8 cellular contexts compared by ENCODE assay signal in genomic region chr6:32415521-32416019, GRCh38. TPM values are rescaled to one million over a fixed set of nuclear protein-coding genes. Genes with fewer than 3 reads are reported as not detected.
DNase-seq lines count a peak whose midpoint lies in the region; ATAC-seq and TF ChIP-seq lines count a peak whose summit lies in the region.

No MANE protein-coding gene starts in this region.

- H3K27ac Mint-ChIP-seq in activated naive CD8-positive, alpha-beta T cell treated with anti-CD3 and anti-CD28 coated beads, Interleukin-2, amount 10 ng/mL, durations not matched to agents 7 days and 5 days, result no peak overlapping the region

- H3K4me1 ChIP-seq in Loucy (ENCODE audit: insufficient read depth, low read length, poor library complexity, severe bottlenecking), result peaks cover 4% of the 10 kb centered on the region
- peaks cover 0 to 17% (median 0%) of the 10 kb centered on the region in 12 donors for H3K4me1 ChIP-seq in heart left ventricle

- peak overlapping the region; percentile 88 for H2AFZ ChIP-seq in Loucy (ENCODE audit: low read length)

- H3K36me3 ChIP-seq in Loucy (ENCODE audit: insufficient read depth, low read length) (no peaks in the 10 kb centered on the region), heart left ventricle (no peaks in the 10 kb centered on the region)

- H3K9ac ChIP-seq in Loucy (ENCODE audit: low read depth, low read length, poor library complexity, severe bottlenecking), result peak overlapping the region; percentile 44

- H3F3A ChIP-seq in Loucy (ENCODE audit: low read depth), result no peaks in the 10 kb centered on the region

- no peaks in the 10 kb centered on the region for H3K9me2 ChIP-seq in Loucy (replicated peaks; ENCODE audit: low read depth, low read length)

- H3K4me1 Mint-ChIP-seq in activated naive CD8-positive, alpha-beta T cell treated with anti-CD3 and anti-CD28 coated beads, Interleukin-2, amount 10 ng/mL, durations not matched to agents 7 days and 5 days, result peaks cover 10% of the 10 kb centered on the region

- H3K9me3 Mint-ChIP-seq in activated naive CD8-positive, alpha-beta T cell treated with anti-CD3 and anti-CD28 coated beads, Interleukin-2, amount 10 ng/mL, durations not matched to agents 7 days and 5 days, result no peaks in the 10 kb centered on the region

- H4K20me1 ChIP-seq in Loucy (ENCODE audit: insufficient read depth, low read length, poor library complexity, severe bottlenecking), result no peaks in the 10 kb centered on the region

- H3K27ac ChIP-seq in heart left ventricle, result no peak overlapping the region

- no peaks in the 10 kb centered on the region for H3K36me3 Mint-ChIP-seq in activated naive CD8-positive, alpha-beta T cell treated with anti-CD3 and anti-CD28 coated beads, Interleukin-2, amount 10 ng/mL, durations not matched to agents 7 days and 5 days

- intact Hi-C loops in heart left ventricle (cut with DNase I), result loop anchor here (2.0 to 10.0 kb wide), 9 partner anchors 171 to 452 kb away; no protein-coding TSS in a partner anchor

- no peaks in the 10 kb centered on the region for H3K79me2 ChIP-seq in Loucy (ENCODE audit: insufficient read depth, low read length)

- peak; percentile 96 for TF ChIP-seq CTCF in Loucy (conservative IDR thresholded peaks at IDR 0.05; ENCODE audit: low read length)
- peak; percentile 86 to 99 (median 98) for TF ChIP-seq CTCF in heart left ventricle (IDR thresholded peaks at IDR 0.05)

- DNase-seq in EH (ENCODE audit: low read depth), result peak; percentile 71
- peak; percentile 14 to 65 for DNase-seq in SW 1271 (lab: John Stamatoyannopoulos, UW)
- peak; percentile 73 for DNase-seq in activated naive CD8-positive, alpha-beta T cell treated with anti-CD3 and anti-CD28 coated beads, Interleukin-2, amount 10 ng/mL, durations not matched to agents 7 days and 5 days
- peak; percentile 65 to 83 (median 67) for DNase-seq in heart left ventricle
- DNase-seq in putamen (ENCODE audit: low spot score), result peak; percentile 39
- DNase-seq in 8988T, result no peak

- H3K4me2 ChIP-seq in Loucy (ENCODE audit: low read depth, low read length, poor library complexity, severe bottlenecking), result peak overlapping the region; percentile 79

- H3K9me3 ChIP-seq in Loucy (ENCODE audit: insufficient read depth, low read depth, low read length), result no peaks in the 10 kb centered on the region
- no peaks in the 10 kb centered on the region for H3K9me3 ChIP-seq in heart left ventricle

- peak; percentile 58 for ATAC-seq in activated naive CD8-positive, alpha-beta T cell treated with anti-CD3 and anti-CD28 coated beads, Interleukin-2, amount 10 ng/mL, durations not matched to agents 7 days and 5 days (ENCODE audit: low read depth)
- peak in 3 of 4 donors; percentile 73 to 78 (median 77) for ATAC-seq in heart left ventricle
- ATAC-seq in GM21515 (IDR thresholded peaks at IDR 0.05; ENCODE audit: unreplicated experiment), result no peak

- H3K27me3 Mint-ChIP-seq in activated naive CD8-positive, alpha-beta T cell treated with anti-CD3 and anti-CD28 coated beads, Interleukin-2, amount 10 ng/mL, durations not matched to agents 7 days and 5 days, result peaks cover 60% of the 10 kb centered on the region

- peak overlapping the region; percentile 62 for H3K4me3 Mint-ChIP-seq in activated naive CD8-positive, alpha-beta T cell treated with anti-CD3 and anti-CD28 coated beads, Interleukin-2, amount 10 ng/mL, durations not matched to agents 7 days and 5 days

- H3K27me3 ChIP-seq in Loucy (ENCODE audit: insufficient read depth, low read length, poor library complexity, severe bottlenecking), result no peaks in the 10 kb centered on the region
- H3K27me3 ChIP-seq in heart left ventricle, result peaks cover 0 to 76% (median 13%) of the 10 kb centered on the region in 9 donors

- WGBS in heart left ventricle, 4 donors, result 7 to 9% (median 8%) methylated on average over 13 of the region's 13 CpGs

- POLR2A ChIA-PET in activated naive CD8-positive, alpha-beta T cell treated with anti-CD3 and anti-CD28 coated beads, Interleukin-2, amount 10 ng/mL, durations not matched to agents 7 days and 5 days (lab: Charles Lee), result no interaction called here

- H3K4me3 ChIP-seq in Loucy (ENCODE audit: low read length, poor library complexity, severe bottlenecking) (peak overlapping the region; percentile 67), heart left ventricle (peak overlapping the region in 4 of 12 donors; percentile 10 to 43 (median 33))

- no peak for TF ChIP-seq POLR2A in heart left ventricle (IDR thresholded peaks at IDR 0.05)

RNA-seq across cellular contexts. Expression of gene BTNL2, which starts 8.6 kb away (rescaled TPM):
- not detected for total RNA-seq in activated naive CD8-positive, alpha-beta T cell treated with anti-CD3 and anti-CD28 coated beads, Interleukin-2, amount 10 ng/mL, durations not matched to agents 7 days and 5 days
- total RNA-seq in heart left ventricle, result not detected
- polyA plus RNA-seq in heart left ventricle, result not detected

RNA-seq across cellular contexts. Expression of gene HLA-DRA, which starts 24.1 kb away (rescaled TPM):
- total RNA-seq in activated naive CD8-positive, alpha-beta T cell treated with anti-CD3 and anti-CD28 coated beads, Interleukin-2, amount 10 ng/mL, durations not matched to agents 7 days and 5 days, result 10 to 100 TPM; 25.8 to 26.1 TPM
- 1,000 to 10,000 TPM in 1 of 9 donors, 100 to 1,000 TPM in 2, 10 to 100 TPM in 6; 20.0 to 1,108 (median 87.0) TPM for total RNA-seq in heart left ventricle
- 10 to 100 TPM; 57.1 to 65.7 TPM for polyA plus RNA-seq in heart left ventricle

RNA-seq across cellular contexts. Expression of gene TSBP1, which starts 43.9 kb away (rescaled TPM):
- total RNA-seq in activated naive CD8-positive, alpha-beta T cell treated with anti-CD3 and anti-CD28 coated beads, Interleukin-2, amount 10 ng/mL, durations not matched to agents 7 days and 5 days, result not detected
- not detected for total RNA-seq in heart left ventricle
- not detected for polyA plus RNA-seq in heart left ventricle
